13 cellular contexts compared by ENCODE assay signal in genomic region chr22:49850959-49851815, GRCh38. TPM values are rescaled to one million over a fixed set of nuclear protein-coding genes. Genes with fewer than 3 reads are reported as not detected.
DNase-seq lines count a peak whose midpoint lies in the region; ATAC-seq and TF ChIP-seq lines count a peak whose summit lies in the region.
"Had no signal": no experiment of that assay in that cellular context is flagged by ENCODE, and none has a peak within 500 bp of the region (broad histone marks: within the 10 kb centered on the region; RNA-seq: fewer than 3 reads in every experiment).

No MANE protein-coding gene starts in this region.

- CTCF ChIA-PET in activated CD4-positive, alpha-beta memory T cell treated with anti-CD3 and anti-CD28 coated beads, Interleukin-2, amount 10 ng/mL, durations not matched to agents 7 days and 5 days (lab: Charles Lee): no interaction called here

- H3K27me3 Mint-ChIP-seq in activated naive CD4-positive, alpha-beta T cell treated with anti-CD3 and anti-CD28 coated beads, Interleukin-2, amount 50 U/mL, for 24 hours: no peaks in the 10 kb centered on the region
- peaks cover 19% of the 10 kb centered on the region for H3K27me3 Mint-ChIP-seq in activated CD4-positive, alpha-beta memory T cell treated with anti-CD3 and anti-CD28 coated beads, Interleukin-2, amount 10 ng/mL, durations not matched to agents 7 days and 5 days
- H3K27me3 Mint-ChIP-seq in immature natural killer cell (ENCODE audit: low read depth in 3 of 3): peaks cover 18 to 35% (median 19%) of the 10 kb centered on the region in 3 donors

- H3K27ac ChIP-seq in upper lobe of right lung: no peak overlapping the region
- H3K27ac ChIP-seq: KMS-11 had no signal

- TF ChIP-seq CTCF in upper lobe of right lung (IDR thresholded peaks at IDR 0.05): no peak

- no peaks in the 10 kb centered on the region for H3K9me3 Mint-ChIP-seq in activated naive CD4-positive, alpha-beta T cell treated with anti-CD3 and anti-CD28 coated beads, Interleukin-2, amount 50 U/mL, for 24 hours
- no peaks in the 10 kb centered on the region for H3K9me3 Mint-ChIP-seq in activated CD4-positive, alpha-beta memory T cell treated with anti-CD3 and anti-CD28 coated beads, Interleukin-2, amount 10 ng/mL, durations not matched to agents 7 days and 5 days
- H3K9me3 Mint-ChIP-seq in immature natural killer cell: no peaks in the 10 kb centered on the region

- H3K27ac Mint-ChIP-seq in activated naive CD4-positive, alpha-beta T cell treated with anti-CD3 and anti-CD28 coated beads, Interleukin-2, amount 50 U/mL, for 24 hours: peak overlapping the region; percentile 39
- H3K27ac Mint-ChIP-seq in activated CD4-positive, alpha-beta memory T cell treated with anti-CD3 and anti-CD28 coated beads, Interleukin-2, amount 10 ng/mL, durations not matched to agents 7 days and 5 days: peak overlapping the region; percentile 66
- H3K27ac Mint-ChIP-seq in immature natural killer cell: peak overlapping the region in 3 of 6 donors; percentile 40 to 83 (median 61)

- POLR2A ChIA-PET in activated CD4-positive, alpha-beta memory T cell treated with anti-CD3 and anti-CD28 coated beads, Interleukin-2, amount 10 ng/mL, durations not matched to agents 7 days and 5 days (lab: Charles Lee): interaction anchor here (0.6 to 3.3 kb wide), 6 partner anchors 11 to 67 kb away, joined by 3 to 16 read pairs (median 7); partner anchors contain the start of genes ALG12 and CRELD2

- no peak overlapping the region for H3K4me3 ChIP-seq in upper lobe of right lung

- H3K4me1 ChIP-seq in upper lobe of right lung: peaks cover 26% of the 10 kb centered on the region

- H3K36me3 Mint-ChIP-seq in activated naive CD4-positive, alpha-beta T cell treated with anti-CD3 and anti-CD28 coated beads, Interleukin-2, amount 50 U/mL, for 24 hours: no peaks in the 10 kb centered on the region
- peaks cover 15% of the 10 kb centered on the region for H3K36me3 Mint-ChIP-seq in activated CD4-positive, alpha-beta memory T cell treated with anti-CD3 and anti-CD28 coated beads, Interleukin-2, amount 10 ng/mL, durations not matched to agents 7 days and 5 days (ENCODE audit: low read depth)
- peaks cover 0 to 3% (median 0%) of the 10 kb centered on the region in 3 donors for H3K36me3 Mint-ChIP-seq in immature natural killer cell

- H3K9me3 ChIP-seq in upper lobe of right lung: no peaks in the 10 kb centered on the region

- H3K36me3 ChIP-seq in upper lobe of right lung: no peaks in the 10 kb centered on the region

- peaks cover 36% of the 10 kb centered on the region for H3K4me1 Mint-ChIP-seq in activated naive CD4-positive, alpha-beta T cell treated with anti-CD3 and anti-CD28 coated beads, Interleukin-2, amount 50 U/mL, for 24 hours
- H3K4me1 Mint-ChIP-seq in activated CD4-positive, alpha-beta memory T cell treated with anti-CD3 and anti-CD28 coated beads, Interleukin-2, amount 10 ng/mL, durations not matched to agents 7 days and 5 days: peaks cover 48% of the 10 kb centered on the region
- peaks cover 39 to 40% of the 10 kb centered on the region in 2 donors for H3K4me1 Mint-ChIP-seq in immature natural killer cell

- intact Hi-C loops in upper lobe of right lung (cut with DNase I): no loop called here

- no peak for DNase-seq in activated naive CD4-positive, alpha-beta T cell (lab: John Stamatoyannopoulos, UW)
- DNase-seq in activated CD4-positive, alpha-beta memory T cell treated with anti-CD3 and anti-CD28 coated beads, Interleukin-2, amount 10 ng/mL, durations not matched to agents 7 days and 5 days: no peak
- DNase-seq in immature natural killer cell (no peak), upper lobe of right lung (peak; percentile 48)
- DNase-seq: DND-41, HCEC 1CT, WERI-Rb-1 had no signal

- no peak for ATAC-seq in upper lobe of right lung
- no peak for ATAC-seq in HG03354 (IDR thresholded peaks at IDR 0.05; ENCODE audit: poor library complexity, severe bottlenecking, unreplicated experiment)
- no peak for ATAC-seq in GM21723 (IDR thresholded peaks at IDR 0.05; ENCODE audit: unreplicated experiment)
- no peak for ATAC-seq in GM21447 (IDR thresholded peaks at IDR 0.05; ENCODE audit: unreplicated experiment)
- ATAC-seq: Panc1 had no signal

- H3K4me3 Mint-ChIP-seq in activated naive CD4-positive, alpha-beta T cell treated with anti-CD3 and anti-CD28 coated beads, Interleukin-2, amount 50 U/mL, for 24 hours: peak overlapping the region; percentile 66
- H3K4me3 Mint-ChIP-seq in activated CD4-positive, alpha-beta memory T cell treated with anti-CD3 and anti-CD28 coated beads, Interleukin-2, amount 10 ng/mL, durations not matched to agents 7 days and 5 days: peak overlapping the region; percentile 31
- peak overlapping the region; percentile 53 to 78 (median 74) for H3K4me3 Mint-ChIP-seq in immature natural killer cell

- H3K27me3 ChIP-seq in upper lobe of right lung: peaks cover 26% of the 10 kb centered on the region

RNA-seq across cellular contexts. Expression of gene ZBED4, which starts 2.5 kb away (rescaled TPM):
- 10 to 100 TPM; 20.6 to 21.8 TPM for total RNA-seq in activated CD4-positive, alpha-beta memory T cell treated with anti-CD3 and anti-CD28 coated beads, Interleukin-2, amount 10 ng/mL, durations not matched to agents 7 days and 5 days
- 1 to 10 TPM; 4.1 to 9.7 (median 4.6) TPM for polyA plus RNA-seq in immature natural killer cell
- 11.8 TPM for total RNA-seq in upper lobe of right lung

RNA-seq across cellular contexts. Expression of gene BRD1, which starts 23.5 kb away (rescaled TPM):
- total RNA-seq in activated CD4-positive, alpha-beta memory T cell treated with anti-CD3 and anti-CD28 coated beads, Interleukin-2, amount 10 ng/mL, durations not matched to agents 7 days and 5 days: 10 to 100 TPM; 54.7 to 55.4 TPM
- 1 to 10 TPM; 1.5 to 4.5 (median 2.1) TPM for polyA plus RNA-seq in immature natural killer cell
- total RNA-seq in upper lobe of right lung: 39.0 TPM
